Comparison of ENCODE assay signal across 8 cellular contexts in genomic region chr22:36239401-36240171, GRCh38. TPM values are rescaled to one million over a fixed set of nuclear protein-coding genes. Genes with fewer than 3 reads are reported as not detected.
A peak's percentile ranks its signal among the peaks of the same experiment; 100 is the strongest.
DNase-seq lines count a peak whose midpoint lies in the region; ATAC-seq and TF ChIP-seq lines count a peak whose summit lies in the region.

APOL2 (minus strand) TSS chr22:36239527; CDS start chr22:36233162, 6,365 bp downstream.

- intact Hi-C loops in T-helper 1 cell treated with Interleukin-12 subunit alpha and Interleukin-12 subunit beta and Interleukin-4 antibody, amounts not matched to agents 30 ng/mL and 1 ng/mL, for 36 hours (cut with micrococcal nuclease): loop anchor here (1.0 to 5.0 kb wide), 9 partner anchors 14 to 591 kb away; partner anchors contain the start of genes APOL1, APOL3, APOL6 and EIF3D
- intact Hi-C loops in left ventricle myocardium inferior (cut with micrococcal nuclease): no loop called here

- H3K27ac ChIP-seq in left ventricle myocardium inferior (replicated peaks): peak within 1 kb of the TSS; percentile 93

- peak within 1 kb of the TSS; percentile 95 for H3K27ac Mint-ChIP-seq in progenitor cell of endocrine pancreas

- H3K27me3 ChIP-seq in left ventricle myocardium inferior (ENCODE audit: low read depth): no peaks in the 10 kb centered on the region

- no peaks in the 10 kb centered on the region for H3K27me3 Mint-ChIP-seq in progenitor cell of endocrine pancreas

- peak within 1 kb of the TSS; percentile 74 for H3K4me3 ChIP-seq in left ventricle myocardium inferior

- no peaks in the 10 kb centered on the region for H3K9me3 ChIP-seq in left ventricle myocardium inferior (replicated peaks)

- peak; percentile 95 for ATAC-seq in HG02678 (IDR thresholded peaks at IDR 0.05; ENCODE audit: unreplicated experiment)

- DNase-seq in NCI-H128 (lab: John Stamatoyannopoulos, UW; ENCODE audit: unreplicated experiment) (peak; percentile 49), amniotic stem cell (lab: John Stamatoyannopoulos, UW) (peak; percentile 94), left ventricle myocardium inferior (peak; percentile 90), progenitor cell of endocrine pancreas (ENCODE audit: low spot score, unreplicated experiment) (peak; percentile 67), ureter (ENCODE audit: low spot score) (peak; percentile 91)

- peaks cover 66% of the 10 kb centered on the region for H3K4me1 ChIP-seq in left ventricle myocardium inferior

- peak within 1 kb of the TSS; percentile 92 for H3K4me3 Mint-ChIP-seq in progenitor cell of endocrine pancreas (ENCODE audit: low read depth)

- TF ChIP-seq CTCF in GM12873 (IDR thresholded peaks at IDR 0.05; ENCODE audit: insufficient read depth, low read depth, low read length, missing control alignments) (peak; percentile 84), left ventricle myocardium inferior (IDR thresholded peaks at IDR 0.05; ENCODE audit: borderline replicate concordance) (peak; percentile 78), progenitor cell of endocrine pancreas (IDR thresholded peaks at IDR 0.05; ENCODE audit: unreplicated experiment) (peak; percentile 70)

- H3K36me3 ChIP-seq in left ventricle myocardium inferior: peaks cover 2% of the 10 kb centered on the region

- peaks cover 29% of the 10 kb centered on the region for H3K4me1 Mint-ChIP-seq in progenitor cell of endocrine pancreas (ENCODE audit: low read depth)

- peaks cover 13% of the 10 kb centered on the region for H3K36me3 Mint-ChIP-seq in progenitor cell of endocrine pancreas (ENCODE audit: insufficient read depth)

- peaks cover 10% of the 10 kb centered on the region for H3K9me3 Mint-ChIP-seq in progenitor cell of endocrine pancreas (ENCODE audit: low read depth)

RNA-seq across cellular contexts. Expression of gene APOL2, which starts in this region (rescaled TPM):
- total RNA-seq in T-helper 1 cell treated with Interleukin-12 subunit alpha and Interleukin-12 subunit beta and Interleukin-4 antibody, amounts not matched to agents 30 ng/mL and 1 ng/mL, for 36 hours: 128 and 140 TPM in 2 replicates
- total RNA-seq in left ventricle myocardium inferior (69.6 TPM), progenitor cell of endocrine pancreas (18.8 and 19.3 TPM in 2 replicates), ureter (52.7 TPM)

Comparison
In these comparisons a context has a peak if more than half of its experiments do, and no peak if none do; other contexts are left out.
1. Peak in every context shown above with its lines: DNase-seq, ATAC-seq, H3K4me3 ChIP-seq and H3K27ac ChIP-seq.